ENCODE assay signal across 1 cellular context in genomic region chr9:114305189-114305555, GRCh38.
TF ChIP-seq lines count a peak whose summit lies in the region.

No MANE protein-coding gene starts in this region.

TF ChIP-seq in WTC11, 78 proteins besides CTCF, POLR2A, EP300 and RAD21 (continued from another document):
- no peak for TF ChIP-seq ESRRA (CRISPR knock-in tag; IDR thresholded peaks at IDR 0.05; ENCODE audit: borderline replicate concordance)
